Comparison of ENCODE assay signal across 23 cellular contexts in genomic region chr12:78343657-78344056, GRCh38.
A peak's percentile ranks its signal among the peaks of the same experiment; 100 is the strongest.
DNase-seq lines count a peak whose midpoint lies in the region; ATAC-seq, FAIRE-seq and TF ChIP-seq lines count a peak whose summit lies in the region.
"Had no signal": no experiment of that assay in that cellular context is flagged by ENCODE, and none has a peak within 500 bp of the region (broad histone marks: within the 10 kb centered on the region; RNA-seq: fewer than 3 reads in every experiment).

No MANE protein-coding gene starts in this region.

- H3K4me1 ChIP-seq in PC-3 (ENCODE audit: insufficient read depth, low read length) (peaks cover 11% of the 10 kb centered on the region), trophoblast cell (ENCODE audit: control insufficient read depth in 1 of 2, insufficient read depth in 2 of 2, low read length in 2 of 2) (no peaks in the 10 kb centered on the region), suprapubic skin (no peaks in the 10 kb centered on the region)
- H3K4me1 ChIP-seq: BE2C had no signal

- BruUV-seq in PC-3 (replicated peaks; lab: Mats Ljungman, UMichigan) = no TSS peak

- no peaks in the 10 kb centered on the region for H4K20me1 ChIP-seq in PC-3 (ENCODE audit: low read length)

- FAIRE-seq in bronchial epithelial cell (lab: Jason Lieb, UNC) = no peak
- FAIRE-seq: A204.1, GM19239, H54, HepG2 had no signal

- H3K4me2 ChIP-seq in PC-3 (ENCODE audit: low read length) = no peak overlapping the region; the same call in 1 of the 2 replicates
- H3K4me2 ChIP-seq in trophoblast cell (ENCODE audit: low read length) = no peak overlapping the region
- H3K4me2 ChIP-seq: GM23338, KMS-11 had no signal

- H3K9me3 ChIP-seq in PC-3 (ENCODE audit: low read length) (no peaks in the 10 kb centered on the region; the same call in 1 of the 2 replicates), trophoblast cell (ENCODE audit: insufficient read depth, low read depth, low read length) (no peaks in the 10 kb centered on the region), suprapubic skin (no peaks in the 10 kb centered on the region)
- H3K9me3 ChIP-seq: BE2C had no signal

- no peak overlapping the region for H4K8ac ChIP-seq in trophoblast cell (ENCODE audit: low read depth, low read length)

- no peak overlapping the region for H2AK5ac ChIP-seq in trophoblast cell (ENCODE audit: low read length)

- ATAC-seq in PC-3 = peak; percentile 88
- ATAC-seq in GM18519 (IDR thresholded peaks at IDR 0.05; ENCODE audit: low FRiP score, unreplicated experiment) = no peak
- ATAC-seq: GM23338, HepG2 had no signal

- no peak for TF ChIP-seq EP300 in suprapubic skin (IDR thresholded peaks at IDR 0.05)

- 0 out of 2 replicates have a peak, but pooled peaks cover 3% of the 10 kb centered on the region for H3K9me2 ChIP-seq in PC-3 (replicated peaks; ENCODE audit: low read length)

- TF ChIP-seq POLR2A in suprapubic skin (IDR thresholded peaks at IDR 0.05) = no peak

- no peaks in the 10 kb centered on the region for H3F3A ChIP-seq in PC-3 (ENCODE audit: low read length, unreplicated experiment)

- intact Hi-C loops in PC-3 (cut with micrococcal nuclease) = no loop called here

- no peak overlapping the region for H3K18ac ChIP-seq in trophoblast cell (ENCODE audit: low read length)

- CTCF ChIA-PET in PC-3 (lab: Charles Lee) = no interaction called here

- DNase-seq in ELR (ENCODE audit: low read depth) (peak; percentile 35), PC-3 (peak; percentile 66), bronchial epithelial cell (ENCODE audit: low read depth) (peak; percentile 71), trophoblast cell (no peak), NCI-H510A (lab: John Stamatoyannopoulos, UW) (no peak), suprapubic skin (ENCODE audit: low spot score in 2 of 2) (no peak)
- DNase-seq: ACHN; BE2C; C1 segment of cervical spinal cord; CD4-positive, CD25-positive, alpha-beta regulatory T cell; CD8-positive, alpha-beta memory T cell; COR-L47; DMS 273 treated with DMSO at 0.1 percent for 48 hours; DMS79; GF-D8; HCEC 1CT had no signal

- H2AFZ ChIP-seq in PC-3 (ENCODE audit: low read length) (no peak overlapping the region), trophoblast cell (ENCODE audit: insufficient read depth, low read length, poor library complexity) (no peak overlapping the region)
- H2AFZ ChIP-seq: GM23338 had no signal

- TF ChIP-seq CTCF in PC-3 (conservative IDR thresholded peaks at IDR 0.05; ENCODE audit: low read depth, low read length) = no peak
- no peak for TF ChIP-seq CTCF in bronchial epithelial cell (IDR thresholded peaks at IDR 0.05; ENCODE audit: insufficient read depth, low read length, severe bottlenecking)
- no peak for TF ChIP-seq CTCF in suprapubic skin (IDR thresholded peaks at IDR 0.05)

- no peaks in the 10 kb centered on the region for H3K36me3 ChIP-seq in PC-3 (ENCODE audit: low read depth, low read length)
- H3K36me3 ChIP-seq in bronchial epithelial cell (ENCODE audit: control insufficient read depth, insufficient read depth, low read length) = no peaks in the 10 kb centered on the region
- no peaks in the 10 kb centered on the region for H3K36me3 ChIP-seq in trophoblast cell (ENCODE audit: control insufficient read depth in 1 of 2, insufficient read depth in 2 of 2, low read length in 2 of 2)
- H3K36me3 ChIP-seq in suprapubic skin = no peaks in the 10 kb centered on the region
- H3K36me3 ChIP-seq: BE2C had no signal

- no peak overlapping the region for H3K9ac ChIP-seq in PC-3 (ENCODE audit: low read length)
- peak overlapping the region; percentile 76 for H3K9ac ChIP-seq in trophoblast cell (ENCODE audit: low read length)
- H3K9ac ChIP-seq: KMS-11 had no signal

- H3K79me1 ChIP-seq in trophoblast cell (ENCODE audit: low read length) = no peaks in the 10 kb centered on the region

- POLR2A ChIA-PET in PC-3 (lab: Charles Lee; ENCODE audit: unreplicated experiment) = no interaction called here

- H3K27ac ChIP-seq in PC-3 (ENCODE audit: low read length) (no peak overlapping the region), trophoblast cell (ENCODE audit: low read depth, low read length) (no peak overlapping the region), suprapubic skin (no peak overlapping the region)
- H3K27ac ChIP-seq: KMS-11 had no signal

- H4K91ac ChIP-seq in trophoblast cell (ENCODE audit: low read depth, low read length) = no peak overlapping the region

- WGBS in trophoblast cell (ENCODE audit: extremely low coverage, insufficient coverage, insufficient read length) = no CpG with 5 or more reads among the region's 1 CpG
- WGBS in suprapubic skin = 98% methylated on average over 1 of the region's 1 CpG

- no peaks in the 10 kb centered on the region for H3K79me2 ChIP-seq in PC-3 (ENCODE audit: low read length)
- no peaks in the 10 kb centered on the region for H3K79me2 ChIP-seq in trophoblast cell (ENCODE audit: control insufficient read depth, insufficient read depth, low read length, poor library complexity)

- no peak overlapping the region for H2BK5ac ChIP-seq in trophoblast cell (ENCODE audit: low read depth, low read length, poor library complexity)

- no peak overlapping the region for H3K23ac ChIP-seq in trophoblast cell (ENCODE audit: low read length)

- no peak overlapping the region for H3K4ac ChIP-seq in trophoblast cell (ENCODE audit: low read depth, low read length)

- H2BK120ac ChIP-seq in trophoblast cell (ENCODE audit: insufficient read depth, low read length, poor library complexity) = no peak overlapping the region

- H3K4me3 ChIP-seq in PC-3 (ENCODE audit: low read length) = no peak overlapping the region
- H3K4me3 ChIP-seq in bronchial epithelial cell (ENCODE audit: low read depth, low read length) = no peak overlapping the region
- H3K4me3 ChIP-seq in trophoblast cell (ENCODE audit: low read depth, low read length) = no peak overlapping the region
- no peak overlapping the region for H3K4me3 ChIP-seq in suprapubic skin
- H3K4me3 ChIP-seq: GM23338 had no signal

- H3K14ac ChIP-seq in trophoblast cell (ENCODE audit: low read length) = no peak overlapping the region

- H4K12ac ChIP-seq in trophoblast cell (ENCODE audit: low read depth, low read length) = no peak overlapping the region

- H3K27me3 ChIP-seq in PC-3 (ENCODE audit: low read length) (no peaks in the 10 kb centered on the region), bronchial epithelial cell (ENCODE audit: control insufficient read depth, insufficient read depth, low read length) (no peaks in the 10 kb centered on the region), trophoblast cell (ENCODE audit: insufficient read depth, low read length) (no peaks in the 10 kb centered on the region), suprapubic skin (no peaks in the 10 kb centered on the region)

- no peak overlapping the region for H2BK12ac ChIP-seq in trophoblast cell (ENCODE audit: low read length)

Comparison
In these comparisons a context has a peak if more than half of its experiments do, and no peak if none do; other contexts are left out.
1. DNase-seq: peak in ELR (single experiment), PC-3 (single experiment) and bronchial epithelial cell (single experiment); none in trophoblast cell (0 of 2), NCI-H510A (single experiment) and suprapubic skin (0 of 2).